ENCODE assay signal across 9 cellular contexts in genomic region chr2:129923265-129924141, GRCh38. TPM values are rescaled to one million over a fixed set of nuclear protein-coding genes. Genes with fewer than 3 reads are reported as not detected.
A peak's percentile ranks its signal among the peaks of the same experiment; 100 is the strongest.
DNase-seq lines count a peak whose midpoint lies in the region; ATAC-seq, FAIRE-seq and TF ChIP-seq lines count a peak whose summit lies in the region.
"Had no signal": no experiment of that assay in that cellular context is flagged by ENCODE, and none has a peak within 500 bp of the region (broad histone marks: within the 10 kb centered on the region; RNA-seq: fewer than 3 reads in every experiment).

No MANE protein-coding gene starts in this region.

- peak; percentile 48 to 49 for TF ChIP-seq RAD21 in K562 (CRISPR knock-in tag; conservative IDR thresholded peaks at IDR 0.05 in 1 of 2, IDR thresholded peaks at IDR 0.05 in 1 of 2)

- TF ChIP-seq POLR2A in K562 (conservative IDR thresholded peaks at IDR 0.05) = no peak

- peak; percentile 94 for FAIRE-seq in K562 (lab: Jason Lieb, UNC)

- 4% methylated on average over 16 of the region's 30 CpGs for WGBS in K562 (ENCODE audit: insufficient coverage, low coverage, missing lambda C conversion rate)

- no peaks in the 10 kb centered on the region for H3K36me3 ChIP-seq in K562 (ENCODE audit: control insufficient read depth, insufficient read depth, low read length)

- H3K79me2 ChIP-seq in K562 (ENCODE audit: control insufficient read depth, insufficient read depth, low read length) = no peaks in the 10 kb centered on the region

- H3K4me3 ChIP-seq in K562 = no peak overlapping the region

- no peaks in the 10 kb centered on the region for H3K9me1 ChIP-seq in K562 (ENCODE audit: control insufficient read depth, insufficient read depth, low read length)

- no peak for TF ChIP-seq EP300 in K562 (IDR thresholded peaks at IDR 0.05; ENCODE audit: low read length)

- intact Hi-C loops in K562 (cut with micrococcal nuclease) = no loop called here

- no peaks in the 10 kb centered on the region; the same call in 1 of the 2 replicates for H3K27me3 Mint-ChIP-seq in HFFc6 (ENCODE audit: insufficient read depth)
- peaks cover 45% of the 10 kb centered on the region for H3K27me3 Mint-ChIP-seq in stimulated activated naive CD8-positive, alpha-beta T cell treated with anti-CD3 and anti-CD28 coated beads, Interleukin-15, amount 100 ng/mL, for 72 hours
- peaks cover 22% of the 10 kb centered on the region for H3K27me3 Mint-ChIP-seq in activated CD4-positive, alpha-beta T cell treated with anti-CD3 and anti-CD28 coated beads, Interleukin-2, amount 10 ng/mL, durations not matched to agents 7 days and 5 days

- H3K9me3 Mint-ChIP-seq in HFFc6 = peaks cover 9% of the 10 kb centered on the region
- H3K9me3 Mint-ChIP-seq in stimulated activated naive CD8-positive, alpha-beta T cell treated with anti-CD3 and anti-CD28 coated beads, Interleukin-15, amount 100 ng/mL, for 72 hours = peaks cover 10 to 16% of the 10 kb centered on the region in 2 donors
- peaks cover 5% of the 10 kb centered on the region for H3K9me3 Mint-ChIP-seq in activated CD4-positive, alpha-beta T cell treated with anti-CD3 and anti-CD28 coated beads, Interleukin-2, amount 10 ng/mL, durations not matched to agents 7 days and 5 days

- no peak overlapping the region for H3K4me2 ChIP-seq in K562 (ENCODE audit: insufficient read depth, low read length)

- H3K4me3 Mint-ChIP-seq in HFFc6 = no peak overlapping the region
- peak overlapping the region in 1 of 2 donors; percentile 41 for H3K4me3 Mint-ChIP-seq in stimulated activated naive CD8-positive, alpha-beta T cell treated with anti-CD3 and anti-CD28 coated beads, Interleukin-15, amount 100 ng/mL, for 72 hours
- no peak overlapping the region for H3K4me3 Mint-ChIP-seq in activated CD4-positive, alpha-beta T cell treated with anti-CD3 and anti-CD28 coated beads, Interleukin-2, amount 10 ng/mL, durations not matched to agents 7 days and 5 days
- H3K4me3 Mint-ChIP-seq: T-helper 1 cell treated with Interleukin-12 subunit alpha and Interleukin-12 subunit beta and Interleukin-4 antibody, amounts not matched to agents 30 μg/mL and 1 μg/mL, for 36 hours had no signal

- no peaks in the 10 kb centered on the region; a peak in 1 of 5 replicates for H3K27me3 ChIP-seq in K562 (ENCODE audit: control insufficient read depth in 2 of 2, insufficient read depth in 2 of 2, low read length in 2 of 2)

- no peak overlapping the region for H3K27ac Mint-ChIP-seq in HFFc6
- H3K27ac Mint-ChIP-seq in stimulated activated naive CD8-positive, alpha-beta T cell treated with anti-CD3 and anti-CD28 coated beads, Interleukin-15, amount 100 ng/mL, for 72 hours = no peak overlapping the region
- H3K27ac Mint-ChIP-seq in activated CD4-positive, alpha-beta T cell treated with anti-CD3 and anti-CD28 coated beads, Interleukin-2, amount 10 ng/mL, durations not matched to agents 7 days and 5 days = no peak overlapping the region
- H3K27ac Mint-ChIP-seq: T-helper 1 cell treated with Interleukin-12 subunit alpha and Interleukin-12 subunit beta and Interleukin-4 antibody, amounts not matched to agents 30 μg/mL and 1 μg/mL, for 36 hours had no signal

- ATAC-seq in K562 = peak; percentile 93
- peak; percentile 73 for ATAC-seq in stimulated activated naive CD8-positive, alpha-beta T cell treated with anti-CD3 and anti-CD28 coated beads, Interleukin-15, amount 100 ng/mL, for 72 hours

- in situ Hi-C loops in K562 (cut with MboI) = no loop called here

- no peak overlapping the region for H2AFZ ChIP-seq in K562 (ENCODE audit: low read depth, low read length)

- H4K20me1 ChIP-seq in K562 (replicated peaks; ENCODE audit: control insufficient read depth, insufficient read depth, low read length) = no peaks in the 10 kb centered on the region

- DNase-seq in D341Med (ENCODE audit: low spot score) = peak; percentile 54
- DNase-seq in HFFc6 = peak; percentile 28
- DNase-seq in NCI-H82 (lab: John Stamatoyannopoulos, UW) = peak; percentile 77
- peak; percentile 39 to 63 (median 48) for DNase-seq in K562 (ENCODE audit: extremely low read depth in 1 of 4, low spot score in 3 of 4)
- peak; percentile 84 for DNase-seq in islet precursor cell
- peak; percentile 20 to 25 for DNase-seq in stimulated activated naive CD8-positive, alpha-beta T cell treated with anti-CD3 and anti-CD28 coated beads, Interleukin-15, amount 100 ng/mL, for 72 hours
- no peak for DNase-seq in activated CD4-positive, alpha-beta T cell treated with anti-CD3 and anti-CD28 coated beads, Interleukin-2, amount 10 ng/mL, durations not matched to agents 7 days and 5 days
- DNase-seq in activated gamma-delta T cell treated with Interleukin-2 at 50 U/mL for 16 hours = no peak

- peak; percentile 74 for TF ChIP-seq CTCF in HFFc6 (IDR thresholded peaks at IDR 0.05)
- peak; percentile 44 to 62 (median 52); a peak in 5 of 6 replicates for TF ChIP-seq CTCF in K562 (IDR thresholded peaks at IDR 0.05 in 2 of 3, conservative IDR thresholded peaks at IDR 0.05 in 1 of 3; ENCODE audit: insufficient read depth in 2 of 3, low read depth in 1 of 3, low read length in 3 of 3)

- peaks cover 4% of the 10 kb centered on the region; the same call in 1 of the 2 replicates for H3K36me3 Mint-ChIP-seq in HFFc6 (ENCODE audit: low read depth)
- no peaks in the 10 kb centered on the region for H3K36me3 Mint-ChIP-seq in activated CD4-positive, alpha-beta T cell treated with anti-CD3 and anti-CD28 coated beads, Interleukin-2, amount 10 ng/mL, durations not matched to agents 7 days and 5 days (ENCODE audit: low read depth)

- no peak overlapping the region for H3K9ac ChIP-seq in K562 (ENCODE audit: insufficient read depth in 1 of 2, low read depth in 2 of 2, low read length in 2 of 2)

- CTCF ChIA-PET in K562 (lab: Yijun Ruan, JAX; ENCODE audit: low intra/inter-chr PET ratio) = no interaction called here
- CTCF ChIA-PET in activated CD4-positive, alpha-beta T cell treated with anti-CD3 and anti-CD28 coated beads, Interleukin-2, amount 10 ng/mL, durations not matched to agents 7 days and 5 days (lab: Charles Lee) = interaction anchor here (0.8 to 1.1 kb wide), 2 partner anchors 28 to 410 kb away, joined by 3 read pairs; no protein-coding TSS in a partner anchor

- peaks cover 0 to 6% of the 10 kb centered on the region in 2 experiments; a peak in 2 of 5 replicates for H3K4me1 ChIP-seq in K562 (replicated peaks in 1 of 2; ENCODE audit: control insufficient read depth in 2 of 2, insufficient read depth in 2 of 2, low read length in 2 of 2)

- POLR2A ChIA-PET in K562 (lab: Yijun Ruan, JAX) = interaction anchor here (0.6 kb wide), 1 partner anchor 1067 kb away, joined by 3 read pairs; no protein-coding TSS in a partner anchor
- POLR2A ChIA-PET in activated CD4-positive, alpha-beta T cell treated with anti-CD3 and anti-CD28 coated beads, Interleukin-2, amount 10 ng/mL, durations not matched to agents 7 days and 5 days (lab: Charles Lee) = no interaction called here

- no peaks in the 10 kb centered on the region; the same call in 1 of the 2 replicates for H3K9me3 ChIP-seq in K562 (replicated peaks; ENCODE audit: control insufficient read depth, insufficient read depth, low read depth, low read length)

- peaks cover under 1% of the 10 kb centered on the region; the same call in 1 of the 2 replicates for H3K4me1 Mint-ChIP-seq in HFFc6 (ENCODE audit: low read depth)
- H3K4me1 Mint-ChIP-seq in stimulated activated naive CD8-positive, alpha-beta T cell treated with anti-CD3 and anti-CD28 coated beads, Interleukin-15, amount 100 ng/mL, for 72 hours = peaks cover 7% of the 10 kb centered on the region
- H3K4me1 Mint-ChIP-seq in activated CD4-positive, alpha-beta T cell treated with anti-CD3 and anti-CD28 coated beads, Interleukin-2, amount 10 ng/mL, durations not matched to agents 7 days and 5 days = peaks cover 2% of the 10 kb centered on the region

- no TSS peak for BruUV-seq in K562 (replicated peaks; lab: Mats Ljungman, UMichigan)

- no peak overlapping the region for H3K27ac ChIP-seq in K562 (ENCODE audit: extremely low read depth, low read depth, low read length)

TF ChIP-seq in K562, 482 proteins besides CTCF, POLR2A, EP300 and RAD21:
- TF ChIP-seq SMC3 (conservative IDR thresholded peaks at IDR 0.05; ENCODE audit: insufficient read depth, low read depth, low read length) (peak; percentile 37; the same call in 1 of the 2 replicates), TAF9B (IDR thresholded peaks at IDR 0.05; ENCODE audit: partially characterized antibody) (no peak)

RNA-seq across cellular contexts. Expression of gene RAB6C, which starts 56.0 kb away (rescaled TPM):
- total RNA-seq in HFFc6 (2021; fragmentation: NEBNext Ultra II Directional; extraction: Animal tissue kit (Norgen Biotek cat#: 25700)) = not detected
- total RNA-seq in K562 (2011; cell fraction: chromatin; rRNA removed; ENCODE audit: low replicate concordance) = not detected in 2 replicates
- total RNA-seq in K562 (2011; cell fraction: nucleolus; rRNA removed) = not detected in 2 replicates
- total RNA-seq in K562 (2011; cell fraction: nucleoplasm; rRNA removed) = not detected in 2 replicates
- total RNA-seq in K562 (2014; rRNA removed) (not detected in 2 replicates), K562 (2014; rRNA removed; fragmentation: Illumina TruSeq; extraction: Trizol) (not detected in 2 replicates), K562 (2015; rRNA removed; fragmentation: Illumina TruSeq; extraction: Trizol) (not detected in 2 replicates), K562 (2021) (not detected in 2 replicates)
- polyA plus RNA-seq in K562 (2011; rRNA removed) (not detected in 2 replicates), K562 (2014; fragmentation: Illumina TruSeq; extraction: Trizol) (not detected in 2 replicates), K562 (2014; fragmentation: Nextera tagmentation; extraction: Ambion mirVana) (not detected), K562 (2014; rRNA removed) (not detected in 2 replicates)
- polyA plus RNA-seq in K562 (2011; cell fraction: cytosol; rRNA removed) = not detected in 2 replicates
- polyA plus RNA-seq in K562 (2011; cell fraction: nucleus; rRNA removed) = not detected in 2 replicates
- polyA plus RNA-seq in K562 (2012) = 0.06 TPM in 1 of 2 replicates, not detected in the other
- not detected in 2 replicates for polyA minus RNA-seq in K562 (2011; rRNA and poly(A)+ RNA removed)
- polyA minus RNA-seq in K562 (2011; cell fraction: cytosol; rRNA and poly(A)+ RNA removed) = not detected in 2 replicates
- polyA minus RNA-seq in K562 (2011; cell fraction: nucleus; rRNA and poly(A)+ RNA removed) = not detected in 2 replicates
- not detected for total RNA-seq in activated CD4-positive, alpha-beta T cell treated with anti-CD3 and anti-CD28 coated beads, Interleukin-2, amount 10 ng/mL, durations not matched to agents 7 days and 5 days

Comparison
In these comparisons a context has a peak if more than half of its experiments do, and no peak if none do; other contexts are left out.
1. DNase-seq: peak in D341Med (single experiment), HFFc6 (single experiment), NCI-H82 (single experiment), K562 (4 of 4), islet precursor cell (single experiment) and stimulated activated naive CD8-positive, alpha-beta T cell treated with anti-CD3 and anti-CD28 coated beads, Interleukin-15, amount 100 ng/mL, for 72 hours (2 of 2); none in activated CD4-positive, alpha-beta T cell treated with anti-CD3 and anti-CD28 coated beads, Interleukin-2, amount 10 ng/mL, durations not matched to agents 7 days and 5 days (single experiment) and activated gamma-delta T cell treated with Interleukin-2 at 50 U/mL for 16 hours (single experiment).